26 cellular contexts compared by ENCODE assay signal in the genomic region with DNA sequence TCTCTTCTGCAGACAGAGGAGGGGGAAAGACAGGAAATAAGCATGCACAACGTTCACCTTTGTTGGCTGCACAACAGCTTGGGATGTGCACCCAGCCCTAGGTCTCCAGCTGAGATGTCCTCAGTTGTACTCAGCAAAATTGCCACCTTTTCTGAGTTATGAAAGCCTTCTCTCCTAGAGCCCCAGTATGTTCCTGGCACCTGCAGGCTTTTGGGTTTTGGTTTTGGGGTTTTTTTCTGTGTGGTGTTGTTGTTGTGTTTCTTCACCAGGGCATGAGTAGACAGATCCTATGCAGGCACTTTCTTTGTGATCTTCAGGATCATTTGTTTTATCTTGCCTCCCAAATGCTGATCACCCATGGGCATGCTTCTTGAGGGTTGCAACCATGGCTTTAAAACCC.
"Had no signal": no experiment of that assay in that cellular context is flagged by ENCODE, and none has a peak within 500 bp of the region (broad histone marks: within the 10 kb centered on the region; RNA-seq: fewer than 3 reads in every experiment).

No MANE protein-coding gene starts in this region.

- FAIRE-seq: colon, islet of Langerhans, keratinocyte had no signal

- ATAC-seq: esophagus mucosa, gastrocnemius medialis, heart right ventricle, left cardiac atrium, left lung, left ventricle myocardium superior, lower lobe of right lung, mucosa of descending colon had no signal

- H3K27ac ChIP-seq: coronary artery, dorsolateral prefrontal cortex, epithelial cell of prostate, esophagus squamous epithelium, gastrocnemius medialis, heart right ventricle, left lung, lower lobe of right lung had no signal

- H3K9me3 ChIP-seq: esophagus squamous epithelium, gastrocnemius medialis, left lung, lower lobe of right lung, mucosa of descending colon had no signal

- H3K27me3 ChIP-seq: dorsolateral prefrontal cortex, esophagus squamous epithelium, gastrocnemius medialis, heart right ventricle, left lung had no signal

- H3K4me3 ChIP-seq: coronary artery, dorsolateral prefrontal cortex, esophagus squamous epithelium, gastrocnemius medialis, heart right ventricle, left lung, lower lobe of right lung, mucosa of descending colon had no signal

- DNase-seq: dermis blood vessel endothelial cell; dorsolateral prefrontal cortex; effector CD4-positive, alpha-beta T cell; effector memory CD4-positive, alpha-beta T cell; erythroblast; esophagus squamous epithelium; foreskin fibroblast; foreskin melanocyte; gastrocnemius medialis; glutamatergic neuron; head of caudate nucleus; heart right ventricle; hippocampal formation; left cardiac atrium; left lung; left ventricle myocardium superior; lower lobe of right lung; mesenchymal stem cell; mucosa of descending colon; naive B cell had no signal

- H3K36me3 ChIP-seq: esophagus squamous epithelium, gastrocnemius medialis, heart right ventricle, left lung, lower lobe of right lung had no signal

- H3K4me1 ChIP-seq: esophagus squamous epithelium, gastrocnemius medialis, heart right ventricle, left lung, lower lobe of right lung had no signal
